In genomic region chr20:1845701-1846100, GRCh38 we compare ENCODE assay signal across 17 cellular contexts.
"Had no signal": no experiment of that assay in that cellular context is flagged by ENCODE, and none has a peak within 500 bp of the region (broad histone marks: within the 10 kb centered on the region; RNA-seq: fewer than 3 reads in every experiment).

No MANE protein-coding gene starts in this region.

- DNase-seq: activated CD4-positive, alpha-beta T cell treated with anti-CD3 and anti-CD28 coated beads for 48 hours; activated CD8-positive, alpha-beta memory T cell treated with anti-CD3 and anti-CD28 coated beads for 24 hours; activated naive CD4-positive, alpha-beta T cell; activated naive CD8-positive, alpha-beta T cell treated with anti-CD3 and anti-CD28 coated beads, Interleukin-2, amount 10 ng/mL, durations not matched to agents 7 days and 5 days; anterior cingulate cortex; brain microvascular endothelial cell; gastrocnemius medialis; heart right ventricle; islet precursor cell; naive thymus-derived CD8-positive, alpha-beta T cell; right cardiac atrium; small intestine; stimulated activated CD4-positive, alpha-beta T cell treated with anti-CD3 and anti-CD28 coated beads, Interleukin-4, amount 100 ng/mL, for 4 hours; T-helper 2 cell; upper lobe of right lung had no signal

- ATAC-seq: gastrocnemius medialis; heart right ventricle; naive thymus-derived CD8-positive, alpha-beta T cell; right cardiac atrium; WTC11 had no signal

- H3K27ac ChIP-seq: brain microvascular endothelial cell, epithelial cell of prostate, gastrocnemius medialis, upper lobe of right lung had no signal

- H3K4me3 ChIP-seq: gastrocnemius medialis, heart right ventricle, upper lobe of right lung had no signal

- H3K9me3 ChIP-seq: gastrocnemius medialis, upper lobe of right lung had no signal

- H3K27me3 ChIP-seq: brain microvascular endothelial cell, gastrocnemius medialis, upper lobe of right lung had no signal

- H3K36me3 ChIP-seq: brain microvascular endothelial cell, gastrocnemius medialis, heart right ventricle, upper lobe of right lung had no signal

- H3K4me1 ChIP-seq: upper lobe of right lung had no signal

- FAIRE-seq: small intestine had no signal
